In genomic region chr6:154768280-154768679, GRCh38 we compare ENCODE assay signal across 16 cellular contexts.
"Had no signal": no experiment of that assay in that cellular context is flagged by ENCODE, and none has a peak within 500 bp of the region (broad histone marks: within the 10 kb centered on the region; RNA-seq: fewer than 3 reads in every experiment).

No MANE protein-coding gene starts in this region.

- H3K27me3 Mint-ChIP-seq: naive B cell; stimulated activated naive B cell treated with anti-CD40 and anti-IgM and Interleukin-4, amounts not matched to agents 10 μg/mL and 1 μg/mL and 100 μg/mL, for 72 hours; stimulated activated naive CD8-positive, alpha-beta T cell treated with anti-CD3 and anti-CD28 coated beads, Interleukin-15, amount 100 ng/mL, for 72 hours had no signal

- H3K9me3 Mint-ChIP-seq: stimulated activated naive CD8-positive, alpha-beta T cell treated with anti-CD3 and anti-CD28 coated beads, Interleukin-15, amount 100 ng/mL, for 72 hours had no signal

- H3K4me3 Mint-ChIP-seq: naive B cell; neural crest cell; stimulated activated naive B cell treated with anti-CD40 and anti-IgM and Interleukin-4, amounts not matched to agents 10 μg/mL and 1 μg/mL and 100 μg/mL, for 72 hours; stimulated activated naive CD8-positive, alpha-beta T cell treated with anti-CD3 and anti-CD28 coated beads, Interleukin-15, amount 100 ng/mL, for 72 hours had no signal

- ATAC-seq: gastrocnemius medialis; left colon; sciatic nerve; stimulated activated naive B cell treated with anti-CD40 and anti-IgM and Interleukin-4, amounts not matched to agents 10 μg/mL and 1 μg/mL and 100 μg/mL, for 72 hours; stimulated activated naive CD8-positive, alpha-beta T cell treated with anti-CD3 and anti-CD28 coated beads, Interleukin-15, amount 100 ng/mL, for 72 hours had no signal

- DNase-seq: effector CD4-positive, alpha-beta T cell; gastrocnemius medialis; left colon; left ventricle myocardium superior; mesendoderm; naive B cell; posterior cingulate gyrus; spleen; stimulated activated CD4-positive, alpha-beta T cell treated with anti-CD3 and anti-CD28 coated beads, Interleukin-15, amount 100 ng/mL, for 24 hours; stimulated activated CD4-positive, alpha-beta T cell treated with anti-CD3 and anti-CD28 coated beads, Interleukin-1b, Interleukin-23, amount 100 ng/mL, for 48 hours; stimulated activated CD4-positive, alpha-beta T cell treated with anti-CD3 and anti-CD28 coated beads, Interleukin-4, amount 100 ng/mL, for 24 hours; stimulated activated naive B cell treated with anti-CD40 and anti-IgM and Interleukin-4, amounts not matched to agents 10 μg/mL and 1 μg/mL and 100 μg/mL, for 72 hours; stimulated activated naive CD8-positive, alpha-beta T cell treated with anti-CD3 and anti-CD28 coated beads, Interleukin-15, amount 100 ng/mL, for 72 hours; testis had no signal

- H3K27ac Mint-ChIP-seq: stimulated activated naive CD8-positive, alpha-beta T cell treated with anti-CD3 and anti-CD28 coated beads, Interleukin-15, amount 100 ng/mL, for 72 hours had no signal

- H3K36me3 Mint-ChIP-seq: naive B cell had no signal
